ENCODE assay signal across 9 cellular contexts in genomic region chr2:201233192-201234166, GRCh38. TPM values are rescaled to one million over a fixed set of nuclear protein-coding genes. Genes with fewer than 3 reads are reported as not detected.
DNase-seq lines count a peak whose midpoint lies in the region; ATAC-seq, FAIRE-seq and TF ChIP-seq lines count a peak whose summit lies in the region.
"Had no signal": no experiment of that assay in that cellular context is flagged by ENCODE, and none has a peak within 500 bp of the region (broad histone marks: within the 10 kb centered on the region; RNA-seq: fewer than 3 reads in every experiment).

No MANE protein-coding gene starts in this region.

- ATAC-seq in DND-41 (ENCODE audit: insufficient read depth, low read depth) (peak; percentile 89), GM21515 (IDR thresholded peaks at IDR 0.05; ENCODE audit: unreplicated experiment) (peak; percentile 91)

- H4K20me1 ChIP-seq in DND-41 (ENCODE audit: insufficient read depth, low read length) (peaks cover 9% of the 10 kb centered on the region; the same call in 1 of the 2 replicates), OCI-LY7 (ENCODE audit: insufficient read depth, low read length) (peaks cover 14% of the 10 kb centered on the region; the same call in 1 of the 2 replicates)

- 4 to 32% (median 16%) methylated on average over 17 of the region's 17 CpGs for WGBS in small intestine, 3 donors

- no peaks in the 10 kb centered on the region for H3K9me2 ChIP-seq in OCI-LY7 (ENCODE audit: insufficient read depth, low read length)

- H3K4me2 ChIP-seq in DND-41 (ENCODE audit: insufficient read depth, low read length) (peak overlapping the region; percentile 70), OCI-LY7 (ENCODE audit: low read length) (peak overlapping the region; percentile 82)

- H3K36me3 ChIP-seq in DND-41 (ENCODE audit: insufficient read depth, low read length) (peaks cover 24% of the 10 kb centered on the region), HUES48 (ENCODE audit: control insufficient read depth, insufficient read depth, low read length) (no peaks in the 10 kb centered on the region), OCI-LY7 (ENCODE audit: insufficient read depth, low read length) (peaks cover 14% of the 10 kb centered on the region), small intestine (ENCODE audit: control insufficient read depth in 2 of 2, insufficient read depth in 2 of 2, low read length in 2 of 2) (no peaks in the 10 kb centered on the region)

- H3K4me1 ChIP-seq in DND-41 (ENCODE audit: insufficient read depth, low read length) = peaks cover 56% of the 10 kb centered on the region
- H3K4me1 ChIP-seq in HUES48 (ENCODE audit: control insufficient read depth, insufficient read depth, low read length) = peaks cover 15% of the 10 kb centered on the region
- H3K4me1 ChIP-seq in OCI-LY7 (ENCODE audit: insufficient read depth, low read length, poor library complexity, severe bottlenecking) = peaks cover 36% of the 10 kb centered on the region
- peaks cover 0 to 12% of the 10 kb centered on the region in 2 donors for H3K4me1 ChIP-seq in small intestine (ENCODE audit: control insufficient read depth in 2 of 2, insufficient read depth in 1 of 2, low read depth in 1 of 2, low read length in 1 of 2)

- H3K9me3 ChIP-seq in DND-41 (ENCODE audit: insufficient read depth, low read length, severe bottlenecking) (no peaks in the 10 kb centered on the region), HUES48 (ENCODE audit: control insufficient read depth, insufficient read depth, low read length) (no peaks in the 10 kb centered on the region), OCI-LY7 (ENCODE audit: low read length) (no peaks in the 10 kb centered on the region), small intestine (ENCODE audit: control insufficient read depth, low read depth) (no peaks in the 10 kb centered on the region)

- CTCF ChIA-PET in OCI-LY7 (lab: Charles Lee; ENCODE audit: unreplicated experiment) = interaction anchor here (0.9 to 1.9 kb wide), 4 partner anchors 10 to 332 kb away, joined by 3 to 9 read pairs (median 5); partner anchors contain the start of gene CASP8

- TSS peak; percentile 76 for BruUV-seq in OCI-LY7 (replicated peaks; lab: Mats Ljungman, UMichigan)

- H3K9ac ChIP-seq in DND-41 (ENCODE audit: low read depth, low read length) (peak overlapping the region; percentile 71), HUES48 (ENCODE audit: low read depth, low read length) (no peak overlapping the region; the same call in 1 of the 2 replicates)

- H3K27ac ChIP-seq in DND-41 (ENCODE audit: low read length) (peak overlapping the region; percentile 93), HUES48 (ENCODE audit: low read depth, low read length) (no peak overlapping the region), OCI-LY7 (ENCODE audit: low read depth, low read length, poor library complexity, severe bottlenecking) (peak overlapping the region; percentile 61), small intestine (ENCODE audit: low read depth in 1 of 2, low read length in 1 of 2) (peak overlapping the region; percentile 92 to 93)

- peak; percentile 36 for FAIRE-seq in small intestine (lab: Jason Lieb, UNC)
- FAIRE-seq: colon had no signal

- POLR2A ChIA-PET in OCI-LY7 (lab: Charles Lee) = interaction anchor here (0.6 to 2.1 kb wide), 21 partner anchors 9 to 511 kb away, joined by 3 to 10 read pairs (median 4); partner anchors contain the start of genes CASP10, NIF3L1, ORC2 and PPIL3

- peak overlapping the region; percentile 70 to 82 for H3K4me3 ChIP-seq in DND-41 (ENCODE audit: low read depth in 1 of 2, low read length in 2 of 2)
- peak overlapping the region; percentile 52 for H3K4me3 ChIP-seq in HUES48 (ENCODE audit: low read depth, low read length)
- peak overlapping the region; percentile 78 for H3K4me3 ChIP-seq in OCI-LY7 (ENCODE audit: low read depth, low read length, poor library complexity, severe bottlenecking)
- H3K4me3 ChIP-seq in small intestine (ENCODE audit: low read depth in 1 of 2, low read length in 2 of 2) = peak overlapping the region; percentile 46 to 68

- peak; percentile 96 for DNase-seq in DND-41
- peak; percentile 96 for DNase-seq in OCI-LY7 (ENCODE audit: low spot score)
- DNase-seq in activated T-cell treated with anti-CD3 and anti-CD28 coated beads, Interleukin-2, amount 50 U/mL, for 1 hour = peak; percentile 84
- peak; percentile 92 for DNase-seq in glomerular visceral epithelial cell (ENCODE audit: extremely low spot score)
- DNase-seq in small intestine = peak; percentile 98
- no peak for DNase-seq in cerebellum (ENCODE audit: low spot score)

- H3K27me3 ChIP-seq in DND-41 (ENCODE audit: insufficient read depth, low read length, poor library complexity) = no peaks in the 10 kb centered on the region
- no peaks in the 10 kb centered on the region for H3K27me3 ChIP-seq in HUES48 (ENCODE audit: control insufficient read depth, insufficient read depth, low read length)
- H3K27me3 ChIP-seq in small intestine (ENCODE audit: control insufficient read depth in 2 of 2, insufficient read depth in 2 of 2, low read length in 2 of 2) = no peaks in the 10 kb centered on the region

- TF ChIP-seq CTCF in DND-41 (IDR thresholded peaks at IDR 0.05; ENCODE audit: borderline replicate concordance, extremely low read depth, low read length, poor library complexity, severe bottlenecking) (no peak), OCI-LY7 (conservative IDR thresholded peaks at IDR 0.05; ENCODE audit: low read length) (no peak)

- H2AFZ ChIP-seq in DND-41 (ENCODE audit: low read depth, low read length) (peak overlapping the region; percentile 72), OCI-LY7 (ENCODE audit: low read length) (peak overlapping the region; percentile 97)

- H3K79me2 ChIP-seq in DND-41 (ENCODE audit: insufficient read depth, low read length) (peaks cover 59% of the 10 kb centered on the region), OCI-LY7 (ENCODE audit: insufficient read depth, low read depth, low read length) (peaks cover 43% of the 10 kb centered on the region)

- intact Hi-C loops in OCI-LY7 (cut with micrococcal nuclease; ENCODE audit: unreplicated experiment) = loop anchor here (1.0 to 5.0 kb wide), 7 partner anchors 57 to 520 kb away; partner anchors contain the start of genes HYCC2, ORC2, STRADB and TMEM237

RNA-seq across cellular contexts. Expression of gene CASP8, which starts 26.9 kb away (rescaled TPM):
- 30.5 and 32.4 TPM in 2 replicates for total RNA-seq in OCI-LY7 (2014; rRNA removed; shearing (Covaris generic))
- total RNA-seq in OCI-LY7 (2022) (34.7 and 35.9 TPM in 2 replicates), cerebellum (2.7 TPM)
- polyA plus RNA-seq in small intestine = 10 to 100 TPM; 14.1 to 24.4 (median 16.2) TPM

RNA-seq across cellular contexts. Expression of gene CASP10, which starts 50.5 kb away (rescaled TPM):
- 0.46 and 1.2 TPM in 2 replicates for total RNA-seq in OCI-LY7 (2014; rRNA removed; shearing (Covaris generic))
- total RNA-seq in OCI-LY7 (2022) (0.42 and 0.51 TPM in 2 replicates), cerebellum (3.7 TPM)
- 10 to 100 TPM; 11.6 to 21.7 (median 17.9) TPM for polyA plus RNA-seq in small intestine
